Comparison of ENCODE assay signal across 14 cellular contexts in the genomic region with DNA sequence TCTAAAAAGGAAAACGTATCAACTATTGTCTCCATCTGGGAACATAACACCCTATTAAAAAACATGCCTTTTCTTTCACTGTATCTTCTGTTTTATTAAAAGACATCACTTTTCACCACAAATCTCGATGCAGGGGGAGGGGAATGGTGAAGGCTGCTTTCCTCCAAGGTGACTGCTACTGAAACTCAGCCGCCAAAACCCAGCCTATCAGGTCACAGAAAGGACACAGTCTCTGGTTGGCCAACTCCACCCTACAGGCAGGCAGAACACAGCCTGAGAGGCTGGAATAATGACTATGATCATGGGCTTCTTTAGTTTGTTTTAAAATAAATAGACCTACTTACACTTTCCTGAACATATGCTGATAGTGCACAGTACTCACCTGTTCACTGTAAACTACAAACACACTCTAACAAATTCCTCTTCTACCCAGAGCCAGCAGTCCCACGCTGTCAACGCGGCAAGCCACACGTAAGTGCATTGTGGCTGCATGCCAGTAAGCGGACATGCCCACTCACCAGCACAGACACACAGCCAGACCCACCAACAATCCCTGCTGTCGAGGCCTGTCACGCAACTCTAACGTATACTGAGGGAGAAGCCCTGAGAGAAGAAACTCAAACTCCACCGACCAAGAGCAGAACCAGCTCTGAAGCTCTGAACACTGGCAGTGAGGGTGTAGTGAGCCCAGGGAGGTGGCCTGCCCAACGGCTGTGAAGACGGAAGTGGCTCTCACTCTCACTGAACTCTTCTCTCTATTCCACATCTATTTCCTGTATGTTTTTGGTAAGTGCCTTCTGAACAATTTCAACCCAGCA. TPM values are rescaled to one million over a fixed set of nuclear protein-coding genes. Genes with fewer than 3 reads are reported as not detected.
DNase-seq lines count a peak whose midpoint lies in the region; ATAC-seq and TF ChIP-seq lines count a peak whose summit lies in the region.
"Had no signal": no experiment of that assay in that cellular context is flagged by ENCODE, and none has a peak within 500 bp of the region (broad histone marks: within the 10 kb centered on the region; RNA-seq: fewer than 3 reads in every experiment).

No MANE protein-coding gene starts in this region.

- H3K9me3 Mint-ChIP-seq in WTC11 = no peaks in the 10 kb centered on the region

- TF ChIP-seq CTCF in right atrium auricular region (IDR thresholded peaks at IDR 0.05) = no peak
- TF ChIP-seq CTCF in WTC11 (IDR thresholded peaks at IDR 0.05) = no peak

- CTCF ChIA-PET in WTC11 (lab: Charles Lee) = no interaction called here

- peak overlapping the region; percentile 67 for H3K27ac Mint-ChIP-seq in WTC11

- DNase-seq in Right ventricle myocardium superior (no peak), right atrium auricular region (ENCODE audit: low spot score) (no peak), WTC11 (ENCODE audit: low spot score) (no peak), left cardiac atrium (no peak), NCI-H2227 (lab: John Stamatoyannopoulos, UW; ENCODE audit: unreplicated experiment) (no peak)
- DNase-seq in stimulated activated naive CD4-positive, alpha-beta T cell treated with Interleukin-2 at 50 U/mL for 16 hours (lab: John Stamatoyannopoulos, UW) = no peak
- DNase-seq: NCI-H2107, psoas muscle, SIG-M5, upper lobe of left lung had no signal

- peaks cover 6% of the 10 kb centered on the region for H3K36me3 ChIP-seq in right atrium auricular region

- no peaks in the 10 kb centered on the region for H3K4me1 ChIP-seq in right atrium auricular region
- H3K4me1 ChIP-seq: BLaER1, psoas muscle, upper lobe of left lung had no signal

- H3K4me3 Mint-ChIP-seq in WTC11 = no peak overlapping the region

- no peak overlapping the region for H3K4me3 ChIP-seq in right atrium auricular region
- H3K4me3 ChIP-seq: BLaER1, GM12878, psoas muscle, upper lobe of left lung had no signal

- peak; percentile 87 for ATAC-seq in Right ventricle myocardium superior (ENCODE audit: poor library complexity)
- ATAC-seq in WTC11 = no peak
- peak; percentile 34 to 44 for ATAC-seq in left cardiac atrium
- ATAC-seq in GM18502 (IDR thresholded peaks at IDR 0.05; ENCODE audit: poor library complexity, unreplicated experiment) = no peak
- ATAC-seq: GM12878, psoas muscle had no signal

- H3K9me3 ChIP-seq in right atrium auricular region = no peaks in the 10 kb centered on the region
- H3K9me3 ChIP-seq: BLaER1, psoas muscle, upper lobe of left lung had no signal

- no peaks in the 10 kb centered on the region for H3K27me3 ChIP-seq in right atrium auricular region
- H3K27me3 ChIP-seq: BLaER1, upper lobe of left lung had no signal

- no peak overlapping the region for H3K27ac ChIP-seq in right atrium auricular region
- H3K27ac ChIP-seq: BLaER1, psoas muscle, VCaP had no signal

- peaks cover 54% of the 10 kb centered on the region for H3K36me3 Mint-ChIP-seq in WTC11

- peaks cover 10% of the 10 kb centered on the region for H3K4me1 Mint-ChIP-seq in WTC11

- H3K27me3 Mint-ChIP-seq in WTC11 (ENCODE audit: low read depth) = no peaks in the 10 kb centered on the region

- intact Hi-C loops in Right ventricle myocardium superior (cut with DNase I) = no loop called here
- intact Hi-C loops in left cardiac atrium (cut with DNase I) = no loop called here

- POLR2A ChIA-PET in WTC11 (lab: Charles Lee) = no interaction called here

TF ChIP-seq in WTC11, 78 proteins besides CTCF, POLR2A, EP300 and RAD21 (continues in another document):
- TF ChIP-seq, protein P1, sequence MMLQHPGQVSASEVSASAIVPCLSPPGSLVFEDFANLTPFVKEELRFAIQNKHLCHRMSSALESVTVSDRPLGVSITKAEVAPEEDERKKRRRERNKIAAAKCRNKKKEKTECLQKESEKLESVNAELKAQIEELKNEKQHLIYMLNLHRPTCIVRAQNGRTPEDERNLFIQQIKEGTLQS (CRISPR knock-in tag; conservative IDR thresholded peaks at IDR 0.05) = no peak
- no peak for TF ChIP-seq TEAD1 (CRISPR knock-in tag; IDR thresholded peaks at IDR 0.05)
- TF ChIP-seq, protein P2, sequence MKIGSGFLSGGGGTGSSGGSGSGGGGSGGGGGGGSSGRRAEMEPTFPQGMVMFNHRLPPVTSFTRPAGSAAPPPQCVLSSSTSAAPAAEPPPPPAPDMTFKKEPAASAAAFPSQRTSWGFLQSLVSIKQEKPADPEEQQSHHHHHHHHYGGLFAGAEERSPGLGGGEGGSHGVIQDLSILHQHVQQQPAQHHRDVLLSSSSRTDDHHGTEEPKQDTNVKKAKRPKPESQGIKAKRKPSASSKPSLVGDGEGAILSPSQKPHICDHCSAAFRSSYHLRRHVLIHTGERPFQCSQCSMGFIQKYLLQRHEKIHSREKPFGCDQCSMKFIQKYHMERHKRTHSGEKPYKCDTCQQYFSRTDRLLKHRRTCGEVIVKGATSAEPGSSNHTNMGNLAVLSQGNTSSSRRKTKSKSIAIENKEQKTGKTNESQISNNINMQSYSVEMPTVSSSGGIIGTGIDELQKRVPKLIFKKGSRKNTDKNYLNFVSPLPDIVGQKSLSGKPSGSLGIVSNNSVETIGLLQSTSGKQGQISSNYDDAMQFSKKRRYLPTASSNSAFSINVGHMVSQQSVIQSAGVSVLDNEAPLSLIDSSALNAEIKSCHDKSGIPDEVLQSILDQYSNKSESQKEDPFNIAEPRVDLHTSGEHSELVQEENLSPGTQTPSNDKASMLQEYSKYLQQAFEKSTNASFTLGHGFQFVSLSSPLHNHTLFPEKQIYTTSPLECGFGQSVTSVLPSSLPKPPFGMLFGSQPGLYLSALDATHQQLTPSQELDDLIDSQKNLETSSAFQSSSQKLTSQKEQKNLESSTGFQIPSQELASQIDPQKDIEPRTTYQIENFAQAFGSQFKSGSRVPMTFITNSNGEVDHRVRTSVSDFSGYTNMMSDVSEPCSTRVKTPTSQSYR (CRISPR knock-in tag; IDR thresholded peaks at IDR 0.05) = no peak
- TF ChIP-seq JAZF1 (CRISPR knock-in tag; IDR thresholded peaks at IDR 0.05) = no peak
- no peak for TF ChIP-seq ELF4 (CRISPR knock-in tag; IDR thresholded peaks at IDR 0.05; ENCODE audit: low read depth)
- TF ChIP-seq, protein P3, sequence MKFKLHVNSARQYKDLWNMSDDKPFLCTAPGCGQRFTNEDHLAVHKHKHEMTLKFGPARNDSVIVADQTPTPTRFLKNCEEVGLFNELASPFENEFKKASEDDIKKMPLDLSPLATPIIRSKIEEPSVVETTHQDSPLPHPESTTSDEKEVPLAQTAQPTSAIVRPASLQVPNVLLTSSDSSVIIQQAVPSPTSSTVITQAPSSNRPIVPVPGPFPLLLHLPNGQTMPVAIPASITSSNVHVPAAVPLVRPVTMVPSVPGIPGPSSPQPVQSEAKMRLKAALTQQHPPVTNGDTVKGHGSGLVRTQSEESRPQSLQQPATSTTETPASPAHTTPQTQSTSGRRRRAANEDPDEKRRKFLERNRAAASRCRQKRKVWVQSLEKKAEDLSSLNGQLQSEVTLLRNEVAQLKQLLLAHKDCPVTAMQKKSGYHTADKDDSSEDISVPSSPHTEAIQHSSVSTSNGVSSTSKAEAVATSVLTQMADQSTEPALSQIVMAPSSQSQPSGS (CRISPR knock-in tag; IDR thresholded peaks at IDR 0.05; ENCODE audit: borderline replicate concordance, low read depth) = no peak
- TF ChIP-seq NFATC4 (CRISPR knock-in tag; IDR thresholded peaks at IDR 0.05) = no peak
- no peak for TF ChIP-seq KAT7 (CRISPR knock-in tag; IDR thresholded peaks at IDR 0.05; ENCODE audit: borderline replicate concordance)
- TF ChIP-seq HMGA2 (CRISPR knock-in tag; IDR thresholded peaks at IDR 0.05) = no peak
- TF ChIP-seq MYBL2 (CRISPR knock-in tag; IDR thresholded peaks at IDR 0.05) = no peak
- TF ChIP-seq, protein P4, sequence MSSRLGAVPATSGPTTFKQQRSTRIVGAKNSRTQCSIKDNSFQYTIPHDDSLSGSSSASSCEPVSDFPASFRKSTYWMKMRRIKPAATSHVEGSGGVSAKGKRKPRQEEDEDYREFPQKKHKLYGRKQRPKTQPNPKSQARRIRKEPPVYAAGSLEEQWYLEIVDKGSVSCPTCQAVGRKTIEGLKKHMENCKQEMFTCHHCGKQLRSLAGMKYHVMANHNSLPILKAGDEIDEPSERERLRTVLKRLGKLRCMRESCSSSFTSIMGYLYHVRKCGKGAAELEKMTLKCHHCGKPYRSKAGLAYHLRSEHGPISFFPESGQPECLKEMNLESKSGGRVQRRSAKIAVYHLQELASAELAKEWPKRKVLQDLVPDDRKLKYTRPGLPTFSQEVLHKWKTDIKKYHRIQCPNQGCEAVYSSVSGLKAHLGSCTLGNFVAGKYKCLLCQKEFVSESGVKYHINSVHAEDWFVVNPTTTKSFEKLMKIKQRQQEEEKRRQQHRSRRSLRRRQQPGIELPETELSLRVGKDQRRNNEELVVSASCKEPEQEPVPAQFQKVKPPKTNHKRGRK (CRISPR knock-in tag; IDR thresholded peaks at IDR 0.05; ENCODE audit: borderline replicate concordance) = no peak
- no peak for TF ChIP-seq CREM (CRISPR knock-in tag; IDR thresholded peaks at IDR 0.05)
- TF ChIP-seq PRRX2 (CRISPR knock-in tag; IDR thresholded peaks at IDR 0.05) = no peak
- TF ChIP-seq SP1 (CRISPR knock-in tag; conservative IDR thresholded peaks at IDR 0.05) = no peak
- TF ChIP-seq, protein P5, sequence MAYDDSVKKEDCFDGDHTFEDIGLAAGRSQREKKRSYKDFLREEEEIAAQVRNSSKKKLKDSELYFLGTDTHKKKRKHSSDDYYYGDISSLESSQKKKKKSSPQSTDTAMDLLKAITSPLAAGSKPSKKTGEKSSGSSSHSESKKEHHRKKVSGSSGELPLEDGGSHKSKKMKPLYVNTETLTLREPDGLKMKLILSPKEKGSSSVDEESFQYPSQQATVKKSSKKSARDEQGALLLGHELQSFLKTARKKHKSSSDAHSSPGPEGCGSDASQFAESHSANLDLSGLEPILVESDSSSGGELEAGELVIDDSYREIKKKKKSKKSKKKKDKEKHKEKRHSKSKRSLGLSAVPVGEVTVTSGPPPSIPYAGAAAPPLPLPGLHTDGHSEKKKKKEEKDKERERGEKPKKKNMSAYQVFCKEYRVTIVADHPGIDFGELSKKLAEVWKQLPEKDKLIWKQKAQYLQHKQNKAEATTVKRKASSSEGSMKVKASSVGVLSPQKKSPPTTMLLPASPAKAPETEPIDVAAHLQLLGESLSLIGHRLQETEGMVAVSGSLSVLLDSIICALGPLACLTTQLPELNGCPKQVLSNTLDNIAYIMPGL (CRISPR knock-in tag; IDR thresholded peaks at IDR 0.05) = no peak

RNA-seq across cellular contexts. Expression of a gene that starts 41.8 kb away (rescaled TPM):
- total RNA-seq in Right ventricle myocardium superior (5.6 TPM), right atrium auricular region (1 to 10 TPM; 2.8 to 3.1 TPM), WTC11 (2021) (96.8 to 111 TPM (median 99.2 TPM) in 3 replicates), left cardiac atrium (1 to 10 TPM; 6.4 to 8.6 TPM)

Comparison
In these comparisons a context has a peak if more than half of its experiments do, and no peak if none do; other contexts are left out.
1. ATAC-seq: peak in Right ventricle myocardium superior (single experiment) and left cardiac atrium (2 of 2); none in WTC11 (single experiment) and GM18502 (single experiment).
2. RNA of a gene that starts 41.8 kb away (total RNA-seq): 96.8 to 111 TPM in WTC11; 6.4 to 8.6 TPM in left cardiac atrium, 5.6 TPM in Right ventricle myocardium superior (single experiment) and 2.8 to 3.1 TPM in right atrium auricular region; every median in the first group is over 10 times any median in the second.